Comparison of ENCODE assay signal across 7 cellular contexts in genomic region chrX:54909941-54910340, GRCh38.
"Had no signal": no experiment of that assay in that cellular context is flagged by ENCODE, and none has a peak within 500 bp of the region (broad histone marks: within the 10 kb centered on the region; RNA-seq: fewer than 3 reads in every experiment).

No MANE protein-coding gene starts in this region.

- H3K27ac ChIP-seq: GM23248 had no signal

- H3K9me3 ChIP-seq: HAP-1 had no signal

- H3K4me1 ChIP-seq: HAP-1 had no signal

- H3K4me3 ChIP-seq: GM23248, GM23338, HAP-1 had no signal

- H3K36me3 ChIP-seq: HAP-1 had no signal

- DNase-seq: GM23248, H7, H9, HCEC 1CT, HFFc6 had no signal
